1 cellular context compared by ENCODE assay signal in the genomic region with DNA sequence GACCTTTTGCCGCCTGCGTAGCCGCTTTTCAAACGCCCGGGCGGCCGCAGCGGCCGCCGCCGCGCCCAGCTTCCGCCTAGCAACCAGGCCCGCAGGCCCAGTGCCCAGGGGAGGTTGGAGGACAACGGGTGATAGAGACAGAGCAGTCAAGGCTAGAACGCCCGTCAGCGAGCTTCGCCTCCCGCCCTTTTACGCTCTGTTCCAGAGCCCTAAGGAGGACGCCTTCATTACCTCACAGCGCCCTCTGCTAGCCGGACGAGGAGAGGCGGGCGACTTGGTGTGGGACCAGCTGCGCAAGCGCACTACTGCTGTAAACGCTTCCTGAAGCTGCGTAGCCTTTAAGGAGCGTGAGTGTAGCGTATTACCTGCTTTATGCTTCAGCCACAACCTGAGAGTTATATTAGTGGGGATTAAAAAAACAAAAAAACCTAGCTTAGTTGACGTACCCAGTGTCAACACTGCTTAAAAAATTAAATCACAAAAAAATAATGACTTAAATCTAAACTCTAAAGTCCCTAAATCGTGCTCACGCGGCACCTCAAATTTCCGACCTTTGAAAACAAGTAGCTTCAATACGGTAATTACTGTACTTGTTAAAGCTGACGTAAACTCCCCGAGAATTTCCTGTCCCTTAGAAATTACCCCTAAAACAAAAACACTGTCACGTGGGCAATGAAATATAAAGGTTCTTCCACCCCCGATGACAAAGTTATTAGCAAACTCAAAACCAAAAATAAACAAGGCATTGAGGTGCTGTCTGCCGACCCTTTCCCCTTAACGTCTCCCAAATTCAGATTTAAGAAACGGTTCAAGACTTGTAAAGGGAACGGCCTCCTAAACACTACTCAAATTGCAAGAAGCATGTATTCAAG.
TF ChIP-seq lines count a peak whose summit lies in the region.

A gene (minus strand): TSS at position 126 of the 872 bp plus-strand sequence. CDS start 405 bp downstream, outside the sequence.

TF ChIP-seq in K562, 482 proteins besides CTCF, POLR2A, EP300 and RAD21 (continued from another document and continues in another):
- TF ChIP-seq, protein P1, sequence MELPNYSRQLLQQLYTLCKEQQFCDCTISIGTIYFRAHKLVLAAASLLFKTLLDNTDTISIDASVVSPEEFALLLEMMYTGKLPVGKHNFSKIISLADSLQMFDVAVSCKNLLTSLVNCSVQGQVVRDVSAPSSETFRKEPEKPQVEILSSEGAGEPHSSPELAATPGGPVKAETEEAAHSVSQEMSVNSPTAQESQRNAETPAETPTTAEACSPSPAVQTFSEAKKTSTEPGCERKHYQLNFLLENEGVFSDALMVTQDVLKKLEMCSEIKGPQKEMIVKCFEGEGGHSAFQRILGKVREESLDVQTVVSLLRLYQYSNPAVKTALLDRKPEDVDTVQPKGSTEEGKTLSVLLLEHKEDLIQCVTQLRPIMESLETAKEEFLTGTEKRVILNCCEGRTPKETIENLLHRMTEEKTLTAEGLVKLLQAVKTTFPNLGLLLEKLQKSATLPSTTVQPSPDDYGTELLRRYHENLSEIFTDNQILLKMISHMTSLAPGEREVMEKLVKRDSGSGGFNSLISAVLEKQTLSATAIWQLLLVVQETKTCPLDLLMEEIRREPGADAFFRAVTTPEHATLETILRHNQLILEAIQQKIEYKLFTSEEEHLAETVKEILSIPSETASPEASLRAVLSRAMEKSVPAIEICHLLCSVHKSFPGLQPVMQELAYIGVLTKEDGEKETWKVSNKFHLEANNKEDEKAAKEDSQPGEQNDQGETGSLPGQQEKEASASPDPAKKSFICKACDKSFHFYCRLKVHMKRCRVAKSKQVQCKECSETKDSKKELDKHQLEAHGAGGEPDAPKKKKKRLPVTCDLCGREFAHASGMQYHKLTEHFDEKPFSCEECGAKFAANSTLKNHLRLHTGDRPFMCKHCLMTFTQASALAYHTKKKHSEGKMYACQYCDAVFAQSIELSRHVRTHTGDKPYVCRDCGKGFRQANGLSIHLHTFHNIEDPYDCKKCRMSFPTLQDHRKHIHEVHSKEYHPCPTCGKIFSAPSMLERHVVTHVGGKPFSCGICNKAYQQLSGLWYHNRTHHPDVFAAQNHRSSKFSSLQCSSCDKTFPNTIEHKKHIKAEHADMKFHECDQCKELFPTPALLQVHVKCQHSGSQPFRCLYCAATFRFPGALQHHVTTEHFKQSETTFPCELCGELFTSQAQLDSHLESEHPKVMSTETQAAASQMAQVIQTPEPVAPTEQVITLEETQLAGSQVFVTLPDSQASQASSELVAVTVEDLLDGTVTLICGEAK (IDR thresholded peaks at IDR 0.05): peak; percentile 70
- TF ChIP-seq, protein P1 (CRISPR knock-in tag; IDR thresholded peaks at IDR 0.05): no peak
- peak; percentile 71 for TF ChIP-seq CBX1 (IDR thresholded peaks at IDR 0.05; ENCODE audit: low read depth)
- peak in 2 of 3 experiments; percentile 76 to 87 for TF ChIP-seq YY1 (IDR thresholded peaks at IDR 0.05; ENCODE audit: borderline replicate concordance in 1 of 3, control insufficient read depth in 1 of 3, extremely low read depth in 1 of 3, insufficient read depth in 3 of 3, insufficient read length in 1 of 3, insufficient replicate concordance in 2 of 3, low read depth in 1 of 3, low read length in 2 of 3)
- TF ChIP-seq, protein P2, sequence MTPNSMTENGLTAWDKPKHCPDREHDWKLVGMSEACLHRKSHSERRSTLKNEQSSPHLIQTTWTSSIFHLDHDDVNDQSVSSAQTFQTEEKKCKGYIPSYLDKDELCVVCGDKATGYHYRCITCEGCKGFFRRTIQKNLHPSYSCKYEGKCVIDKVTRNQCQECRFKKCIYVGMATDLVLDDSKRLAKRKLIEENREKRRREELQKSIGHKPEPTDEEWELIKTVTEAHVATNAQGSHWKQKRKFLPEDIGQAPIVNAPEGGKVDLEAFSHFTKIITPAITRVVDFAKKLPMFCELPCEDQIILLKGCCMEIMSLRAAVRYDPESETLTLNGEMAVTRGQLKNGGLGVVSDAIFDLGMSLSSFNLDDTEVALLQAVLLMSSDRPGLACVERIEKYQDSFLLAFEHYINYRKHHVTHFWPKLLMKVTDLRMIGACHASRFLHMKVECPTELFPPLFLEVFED (CRISPR knock-in tag; conservative IDR thresholded peaks at IDR 0.05): 0 out of 2 replicates have a peak, but pooled peaks have one; percentile 61
- peak; percentile 54; the same call in 1 of the 2 replicates for TF ChIP-seq SP1 (CRISPR knock-in tag; IDR thresholded peaks at IDR 0.05)
- no peak for TF ChIP-seq PRMT5 (CRISPR knock-in tag; IDR thresholded peaks at IDR 0.05)
- TF ChIP-seq GABPB2 (CRISPR knock-in tag; conservative IDR thresholded peaks at IDR 0.05): no peak
- TF ChIP-seq, protein P3, sequence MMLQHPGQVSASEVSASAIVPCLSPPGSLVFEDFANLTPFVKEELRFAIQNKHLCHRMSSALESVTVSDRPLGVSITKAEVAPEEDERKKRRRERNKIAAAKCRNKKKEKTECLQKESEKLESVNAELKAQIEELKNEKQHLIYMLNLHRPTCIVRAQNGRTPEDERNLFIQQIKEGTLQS (IDR thresholded peaks at IDR 0.05): peak; percentile 67; the same call in 1 of the 2 replicates
- TF ChIP-seq, protein P3 (CRISPR knock-in tag; conservative IDR thresholded peaks at IDR 0.05): no peak
- TF ChIP-seq, protein P4, sequence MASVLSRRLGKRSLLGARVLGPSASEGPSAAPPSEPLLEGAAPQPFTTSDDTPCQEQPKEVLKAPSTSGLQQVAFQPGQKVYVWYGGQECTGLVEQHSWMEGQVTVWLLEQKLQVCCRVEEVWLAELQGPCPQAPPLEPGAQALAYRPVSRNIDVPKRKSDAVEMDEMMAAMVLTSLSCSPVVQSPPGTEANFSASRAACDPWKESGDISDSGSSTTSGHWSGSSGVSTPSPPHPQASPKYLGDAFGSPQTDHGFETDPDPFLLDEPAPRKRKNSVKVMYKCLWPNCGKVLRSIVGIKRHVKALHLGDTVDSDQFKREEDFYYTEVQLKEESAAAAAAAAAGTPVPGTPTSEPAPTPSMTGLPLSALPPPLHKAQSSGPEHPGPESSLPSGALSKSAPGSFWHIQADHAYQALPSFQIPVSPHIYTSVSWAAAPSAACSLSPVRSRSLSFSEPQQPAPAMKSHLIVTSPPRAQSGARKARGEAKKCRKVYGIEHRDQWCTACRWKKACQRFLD (CRISPR knock-in tag; IDR thresholded peaks at IDR 0.05): peak; percentile 78
- no peak for TF ChIP-seq ZFP36 (IDR thresholded peaks at IDR 0.05; ENCODE audit: low read depth, low read length, partially characterized antibody)
- TF ChIP-seq PHF20 (IDR thresholded peaks at IDR 0.05; ENCODE audit: partially characterized antibody): peak; percentile 75
- TF ChIP-seq KDM5B (IDR thresholded peaks at IDR 0.05; ENCODE audit: insufficient replicate concordance, low read depth, low read length): peak; percentile 96
- TF ChIP-seq, protein P5, sequence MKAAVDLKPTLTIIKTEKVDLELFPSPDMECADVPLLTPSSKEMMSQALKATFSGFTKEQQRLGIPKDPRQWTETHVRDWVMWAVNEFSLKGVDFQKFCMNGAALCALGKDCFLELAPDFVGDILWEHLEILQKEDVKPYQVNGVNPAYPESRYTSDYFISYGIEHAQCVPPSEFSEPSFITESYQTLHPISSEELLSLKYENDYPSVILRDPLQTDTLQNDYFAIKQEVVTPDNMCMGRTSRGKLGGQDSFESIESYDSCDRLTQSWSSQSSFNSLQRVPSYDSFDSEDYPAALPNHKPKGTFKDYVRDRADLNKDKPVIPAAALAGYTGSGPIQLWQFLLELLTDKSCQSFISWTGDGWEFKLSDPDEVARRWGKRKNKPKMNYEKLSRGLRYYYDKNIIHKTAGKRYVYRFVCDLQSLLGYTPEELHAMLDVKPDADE (conservative IDR thresholded peaks at IDR 0.05; ENCODE audit: control insufficient read depth, low read depth, low read length): peak; percentile 68; the same call in 1 of the 2 replicates
- peak; percentile 89 for TF ChIP-seq ELF1 (tag; IDR thresholded peaks at IDR 0.05)
- TF ChIP-seq TAF7 (tag; IDR thresholded peaks at IDR 0.05): 0 out of 2 replicates have a peak, but pooled peaks have one; percentile 26
- TF ChIP-seq C11orf30 (IDR thresholded peaks at IDR 0.05; ENCODE audit: low read depth): peak; percentile 16; the same call in 1 of the 2 replicates
- TF ChIP-seq, protein P6, sequence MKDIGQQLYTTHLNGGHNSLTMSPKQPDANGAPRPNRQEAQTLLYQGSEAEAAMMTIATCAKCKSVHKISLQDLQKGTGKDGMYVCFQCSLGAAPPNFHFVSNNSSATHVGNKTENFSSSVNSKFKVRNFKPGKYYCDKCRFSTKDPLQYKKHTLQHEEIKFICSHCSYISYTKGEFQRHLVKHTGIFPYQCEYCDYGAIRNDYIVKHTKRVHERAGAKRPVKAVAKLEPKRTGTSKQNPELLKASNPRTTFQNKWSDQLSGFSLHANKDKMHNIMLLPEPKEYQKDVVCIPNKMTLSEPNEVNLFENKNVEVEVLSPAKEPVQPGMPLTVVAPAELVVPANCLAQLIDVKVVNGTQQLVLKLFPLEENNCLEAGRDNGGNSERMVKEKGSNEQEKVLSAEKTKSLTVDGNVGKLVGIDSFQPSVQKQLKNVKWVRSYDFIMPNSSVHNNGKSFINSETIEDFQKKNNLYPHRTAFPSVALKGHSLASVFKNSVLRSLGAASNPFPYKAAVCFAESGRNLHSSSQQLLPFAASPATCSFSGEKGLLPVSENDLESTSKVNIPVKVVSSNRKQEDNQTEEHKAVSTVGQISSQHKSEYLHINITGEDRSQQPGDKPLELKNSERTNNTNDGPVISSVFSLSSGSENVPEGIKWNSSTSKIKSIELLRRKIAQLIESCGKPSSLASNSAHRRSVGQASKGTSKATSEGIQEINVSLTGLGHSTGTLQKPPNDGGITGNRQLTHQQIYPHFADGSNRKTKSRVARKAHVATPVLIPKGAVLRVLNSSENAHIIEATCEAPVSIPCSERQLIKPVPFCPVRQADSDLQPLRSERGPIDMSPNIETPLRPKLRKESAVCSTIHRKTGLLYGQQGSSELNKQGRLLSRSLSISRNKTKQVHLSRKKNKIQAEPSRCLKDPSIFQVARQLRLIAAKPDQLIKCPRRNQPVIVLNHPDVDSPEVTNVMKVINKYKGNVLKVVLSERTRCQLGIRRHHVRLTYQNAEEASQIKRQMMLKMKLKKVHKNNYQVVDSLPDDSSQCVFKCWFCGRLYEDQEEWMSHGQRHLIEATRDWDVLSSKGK (CRISPR knock-in tag; IDR thresholded peaks at IDR 0.05): no peak
- TF ChIP-seq RNF2 (IDR thresholded peaks at IDR 0.05): peak; percentile 51; the same call in 1 of the 2 replicates
- TF ChIP-seq GATAD2B (IDR thresholded peaks at IDR 0.05; ENCODE audit: borderline replicate concordance): 0 out of 2 replicates have a peak, but pooled peaks have one; percentile 15
- TF ChIP-seq MEIS2 (IDR thresholded peaks at IDR 0.05; ENCODE audit: partially characterized antibody): peak; percentile 74
- TF ChIP-seq SMC3 (conservative IDR thresholded peaks at IDR 0.05; ENCODE audit: insufficient read depth, low read depth, low read length): peak; percentile 71
- TF ChIP-seq, protein P7, sequence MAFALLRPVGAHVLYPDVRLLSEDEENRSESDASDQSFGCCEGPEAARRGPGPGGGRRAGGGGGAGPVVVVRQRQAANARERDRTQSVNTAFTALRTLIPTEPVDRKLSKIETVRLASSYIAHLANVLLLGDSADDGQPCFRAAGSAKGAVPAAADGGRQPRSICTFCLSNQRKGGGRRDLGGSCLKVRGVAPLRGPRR (CRISPR knock-in tag; IDR thresholded peaks at IDR 0.05): no peak
- peak; percentile 32 for TF ChIP-seq SAP30 (IDR thresholded peaks at IDR 0.05; ENCODE audit: borderline replicate concordance, insufficient read depth, low read depth, low read length, poor library complexity, severe bottlenecking)
- TF ChIP-seq ZBTB1 (CRISPR knock-in tag; IDR thresholded peaks at IDR 0.05; ENCODE audit: borderline replicate concordance, low read depth): 0 out of 2 replicates have a peak, but pooled peaks have one; percentile 60
- TF ChIP-seq MYNN (IDR thresholded peaks at IDR 0.05): peak; percentile 50; the same call in 1 of the 2 replicates
- TF ChIP-seq MYNN (CRISPR knock-in tag; IDR thresholded peaks at IDR 0.05): no peak
- TF ChIP-seq, protein P8, sequence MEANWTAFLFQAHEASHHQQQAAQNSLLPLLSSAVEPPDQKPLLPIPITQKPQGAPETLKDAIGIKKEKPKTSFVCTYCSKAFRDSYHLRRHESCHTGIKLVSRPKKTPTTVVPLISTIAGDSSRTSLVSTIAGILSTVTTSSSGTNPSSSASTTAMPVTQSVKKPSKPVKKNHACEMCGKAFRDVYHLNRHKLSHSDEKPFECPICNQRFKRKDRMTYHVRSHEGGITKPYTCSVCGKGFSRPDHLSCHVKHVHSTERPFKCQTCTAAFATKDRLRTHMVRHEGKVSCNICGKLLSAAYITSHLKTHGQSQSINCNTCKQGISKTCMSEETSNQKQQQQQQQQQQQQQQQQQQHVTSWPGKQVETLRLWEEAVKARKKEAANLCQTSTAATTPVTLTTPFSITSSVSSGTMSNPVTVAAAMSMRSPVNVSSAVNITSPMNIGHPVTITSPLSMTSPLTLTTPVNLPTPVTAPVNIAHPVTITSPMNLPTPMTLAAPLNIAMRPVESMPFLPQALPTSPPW (CRISPR knock-in tag; IDR thresholded peaks at IDR 0.05): peak; percentile 71
- peak; percentile 72 for TF ChIP-seq ZNF24 (IDR thresholded peaks at IDR 0.05)
- no peak for TF ChIP-seq POLR2AphosphoS2 (IDR thresholded peaks at IDR 0.05; ENCODE audit: low read length)
- 0 out of 2 replicates have a peak, but pooled peaks have one; percentile 60 for TF ChIP-seq KLF1 (tag; IDR thresholded peaks at IDR 0.05)
- TF ChIP-seq ZEB2 (IDR thresholded peaks at IDR 0.05): no peak
- TF ChIP-seq SNIP1 (IDR thresholded peaks at IDR 0.05; ENCODE audit: low read depth): peak; percentile 78
- TF ChIP-seq NONO (IDR thresholded peaks at IDR 0.05; ENCODE audit: low read depth in 2 of 2, low read length in 1 of 2): peak in 1 of 2 experiments; percentile 75; a peak in 1 of 4 replicates
